In genomic region chr17:39670746-39671145, GRCh38 we compare ENCODE assay signal across 22 cellular contexts. TPM values are rescaled to one million over a fixed set of nuclear protein-coding genes. Genes with fewer than 3 reads are reported as not detected.
"Had no signal": no experiment of that assay in that cellular context is flagged by ENCODE, and none has a peak within 500 bp of the region (broad histone marks: within the 10 kb centered on the region; RNA-seq: fewer than 3 reads in every experiment).

No MANE protein-coding gene starts in this region.

- H3K27ac ChIP-seq: coronary artery, neural progenitor cell, tibial nerve had no signal

- H2AFZ ChIP-seq: neural progenitor cell had no signal

- H3K9me3 ChIP-seq: tibial nerve had no signal

- H3K36me3 ChIP-seq: neural progenitor cell, tibial nerve had no signal

- H3K4me2 ChIP-seq: neural progenitor cell had no signal

- H3K27ac Mint-ChIP-seq: activated CD4-positive, alpha-beta T cell treated with anti-CD3 and anti-CD28 coated beads for 36 hours; activated CD8-positive, alpha-beta memory T cell treated with anti-CD3 and anti-CD28 coated beads, Interleukin-2, amount 10 ng/mL, durations not matched to agents 7 days and 5 days; activated CD8-positive, alpha-beta T cell treated with anti-CD3 and anti-CD28 coated beads, Interleukin-2, amount 10 ng/mL, durations not matched to agents 7 days and 5 days; activated naive CD4-positive, alpha-beta T cell treated with anti-CD3 and anti-CD28 coated beads, Interleukin-2, amount 50 U/mL, for 72 hours; activated T-cell treated with anti-CD3 and anti-CD28 coated beads, Interleukin-2, amount 50 U/mL, for 72 hours; effector memory CD8-positive, alpha-beta T cell; neural progenitor cell; T-cell; T-helper 2 cell treated with Interferon-gamma antibody and Interleukin-4, amounts not matched to agents 5 μg/mL and 100 μg/mL, for 36 hours had no signal

- H3K36me3 Mint-ChIP-seq: activated CD8-positive, alpha-beta memory T cell treated with anti-CD3 and anti-CD28 coated beads, Interleukin-2, amount 10 ng/mL, durations not matched to agents 7 days and 5 days; activated naive CD4-positive, alpha-beta T cell treated with anti-CD3 and anti-CD28 coated beads, Interleukin-2, amount 50 U/mL, for 72 hours; naive thymus-derived CD8-positive, alpha-beta T cell; neural progenitor cell; T-cell had no signal

- FAIRE-seq: urothelium cell line had no signal

- H3K9ac ChIP-seq: neural progenitor cell had no signal

- ATAC-seq: activated CD4-positive, alpha-beta T cell treated with anti-CD3 and anti-CD28 coated beads for 36 hours; activated CD8-positive, alpha-beta memory T cell treated with anti-CD3 and anti-CD28 coated beads, Interleukin-2, amount 10 ng/mL, durations not matched to agents 7 days and 5 days; activated CD8-positive, alpha-beta T cell treated with anti-CD3 and anti-CD28 coated beads, Interleukin-2, amount 10 ng/mL, durations not matched to agents 7 days and 5 days; activated naive CD4-positive, alpha-beta T cell treated with anti-CD3 and anti-CD28 coated beads, Interleukin-2, amount 50 U/mL, for 72 hours; activated T-cell treated with anti-CD3 and anti-CD28 coated beads, Interleukin-2, amount 50 U/mL, for 72 hours; effector memory CD8-positive, alpha-beta T cell; naive thymus-derived CD8-positive, alpha-beta T cell; T-cell had no signal

- DNase-seq: activated CD4-positive, alpha-beta T cell treated with anti-CD3 and anti-CD28 coated beads for 36 hours; activated CD4-positive, CD25-positive, alpha-beta regulatory T cell; activated CD8-positive, alpha-beta memory T cell treated with anti-CD3 and anti-CD28 coated beads, Interleukin-2, amount 10 ng/mL, durations not matched to agents 7 days and 5 days; activated CD8-positive, alpha-beta T cell treated with anti-CD3 and anti-CD28 coated beads, Interleukin-2, amount 10 ng/mL, durations not matched to agents 7 days and 5 days; activated naive CD4-positive, alpha-beta T cell; activated T-cell treated with anti-CD3 and anti-CD28 coated beads for 4 hours; activated T-cell treated with anti-CD3 and anti-CD28 coated beads, Interleukin-2, amount 50 U/mL, for 72 hours; cerebellar nuclear complex; effector memory CD8-positive, alpha-beta T cell; islet precursor cell; stimulated activated naive CD4-positive, alpha-beta T cell treated with Interleukin-2 at 50 U/mL for 16 hours; T-cell had no signal

- H3K4me3 Mint-ChIP-seq: activated CD4-positive, alpha-beta T cell treated with anti-CD3 and anti-CD28 coated beads for 36 hours; activated CD8-positive, alpha-beta memory T cell treated with anti-CD3 and anti-CD28 coated beads, Interleukin-2, amount 10 ng/mL, durations not matched to agents 7 days and 5 days; activated CD8-positive, alpha-beta T cell treated with anti-CD3 and anti-CD28 coated beads, Interleukin-2, amount 10 ng/mL, durations not matched to agents 7 days and 5 days; activated T-cell treated with anti-CD3 and anti-CD28 coated beads, Interleukin-2, amount 50 U/mL, for 72 hours; effector memory CD8-positive, alpha-beta T cell; neural progenitor cell; T-cell; T-helper 2 cell treated with Interferon-gamma antibody and Interleukin-4, amounts not matched to agents 5 μg/mL and 100 μg/mL, for 36 hours had no signal

- H3K9me3 Mint-ChIP-seq: activated naive CD4-positive, alpha-beta T cell treated with anti-CD3 and anti-CD28 coated beads, Interleukin-2, amount 50 U/mL, for 72 hours; activated T-cell treated with anti-CD3 and anti-CD28 coated beads, Interleukin-2, amount 50 U/mL, for 72 hours; effector memory CD8-positive, alpha-beta T cell; naive thymus-derived CD8-positive, alpha-beta T cell; neural progenitor cell; T-cell; T-helper 2 cell treated with Interferon-gamma antibody and Interleukin-4, amounts not matched to agents 5 μg/mL and 100 μg/mL, for 36 hours had no signal

- H3K4me3 ChIP-seq: coronary artery, neural progenitor cell, tibial nerve had no signal

RNA-seq across cellular contexts. Expression of gene PNMT, which starts 2.5 kb away (rescaled TPM):
- total RNA-seq: activated CD4-positive, alpha-beta T cell treated with anti-CD3 and anti-CD28 coated beads for 36 hours; activated CD8-positive, alpha-beta memory T cell treated with anti-CD3 and anti-CD28 coated beads, Interleukin-2, amount 10 ng/mL, durations not matched to agents 7 days and 5 days; activated CD8-positive, alpha-beta T cell treated with anti-CD3 and anti-CD28 coated beads, Interleukin-2, amount 10 ng/mL, durations not matched to agents 7 days and 5 days; fibroblast of lung; fibroblast of villous mesenchyme; SK-MEL-5 had no signal
- polyA plus RNA-seq: fibroblast of lung had no signal

RNA-seq across cellular contexts. Expression of gene TCAP, which starts 5.6 kb away (rescaled TPM):
- total RNA-seq: fibroblast of villous mesenchyme had no signal
